In genomic region chr16:86231321-86231995, GRCh38 we compare ENCODE assay signal across 20 cellular contexts.
"Had no signal": no experiment of that assay in that cellular context is flagged by ENCODE, and none has a peak within 500 bp of the region (broad histone marks: within the 10 kb centered on the region; RNA-seq: fewer than 3 reads in every experiment).

No MANE protein-coding gene starts in this region.

- H3K9me3 ChIP-seq: colonic mucosa, esophagus muscularis mucosa, mucosa of descending colon, neutrophil, right atrium auricular region, testis had no signal

- ATAC-seq: foreskin keratinocyte; left colon; mucosa of descending colon; naive thymus-derived CD4-positive, alpha-beta T cell; SK-N-SH treated with all-trans-retinoic acid at 6 μM for 48 hours; stimulated activated naive CD8-positive, alpha-beta T cell treated with anti-CD3 and anti-CD28 coated beads, Interleukin-15, amount 100 ng/mL, for 72 hours had no signal

- H3K27ac ChIP-seq: cardiac muscle cell, colonic mucosa, esophagus muscularis mucosa, foreskin keratinocyte, neutrophil, right atrium auricular region, testis had no signal

- H3K4me3 ChIP-seq: cardiac muscle cell, colonic mucosa, esophagus muscularis mucosa, lung, mucosa of descending colon, right atrium auricular region, testis had no signal

- DNase-seq: activated CD4-positive, alpha-beta T cell treated with anti-CD3 and anti-CD28 coated beads for 1 hour; activated CD4-positive, alpha-beta T cell treated with anti-CD3 and anti-CD28 coated beads, Interleukin-2, amount 50 U/mL, for 48 hours; activated naive CD4-positive, alpha-beta T cell treated with anti-CD3 and anti-CD28 coated beads, Interleukin-2, amount 50 U/mL, for 16 hours; activated T-cell treated with anti-CD3 and anti-CD28 coated beads, Interleukin-2, amount 50 U/mL, for 24 hours; colonic mucosa; foreskin keratinocyte; glutamatergic neuron; left colon; naive thymus-derived CD4-positive, alpha-beta T cell; stimulated activated naive CD8-positive, alpha-beta T cell treated with anti-CD3 and anti-CD28 coated beads, Interleukin-15, amount 100 ng/mL, for 72 hours; T-helper 1 cell; T1000; testis had no signal

- H3K4me1 ChIP-seq: colonic mucosa, esophagus muscularis mucosa, foreskin keratinocyte, right atrium auricular region, testis had no signal

- H3K36me3 ChIP-seq: cardiac muscle cell, colonic mucosa, esophagus muscularis mucosa, neutrophil, right atrium auricular region had no signal

- H3K27me3 ChIP-seq: cardiac muscle cell, colonic mucosa, esophagus muscularis mucosa, foreskin keratinocyte, right atrium auricular region, testis had no signal
